ENCODE assay signal across 8 cellular contexts in genomic region chr4:39469429-39470077, GRCh38. TPM values are rescaled to one million over a fixed set of nuclear protein-coding genes. Genes with fewer than 3 reads are reported as not detected.
DNase-seq lines count a peak whose midpoint lies in the region; ATAC-seq and TF ChIP-seq lines count a peak whose summit lies in the region.

No MANE protein-coding gene starts in this region.

- H3K4me1 Mint-ChIP-seq in type B pancreatic cell (ENCODE audit: unreplicated experiment): peaks cover 15% of the 10 kb centered on the region

- peak overlapping the region; percentile 84 for H3K27ac ChIP-seq in SK-N-MC

- H3K4me3 Mint-ChIP-seq in type B pancreatic cell: no peak overlapping the region

- peaks cover 6% of the 10 kb centered on the region for H3K36me3 Mint-ChIP-seq in type B pancreatic cell

- peak overlapping the region; percentile 75 for H3K9ac ChIP-seq in SK-N-MC (ENCODE audit: insufficient read length)

- DNase-seq in A172 (ENCODE audit: low spot score) (peak; percentile 87), GM06990 (ENCODE audit: extremely low read depth, insufficient read length) (peak; percentile 69), NB4 (ENCODE audit: low read depth) (peak; percentile 91), SK-N-MC (ENCODE audit: low read depth, low spot score) (peak; percentile 88), medulla oblongata (ENCODE audit: extremely low spot score) (peak; percentile 93), type B pancreatic cell (ENCODE audit: extremely low spot score, unreplicated experiment) (no peak)
- peak; percentile 1 for DNase-seq in effector CD8-positive, alpha-beta T cell (lab: John Stamatoyannopoulos, UW)

- peak overlapping the region; percentile 91 for H3K27ac Mint-ChIP-seq in type B pancreatic cell

- peak; percentile 80 for ATAC-seq in HG02571 (IDR thresholded peaks at IDR 0.05; ENCODE audit: unreplicated experiment)

- no peaks in the 10 kb centered on the region for H3K9me3 Mint-ChIP-seq in type B pancreatic cell

- TF ChIP-seq POLR2A in NB4 (IDR thresholded peaks at IDR 0.05; ENCODE audit: extremely low read depth, insufficient read length): no peak

- no peaks in the 10 kb centered on the region for H3K27me3 ChIP-seq in GM06990 (replicated peaks; ENCODE audit: control insufficient read depth, insufficient read depth, low read length)

- TF ChIP-seq CTCF in GM06990 (IDR thresholded peaks at IDR 0.05; ENCODE audit: insufficient read depth, low read length, poor library complexity, severe bottlenecking): peak; percentile 67
- TF ChIP-seq CTCF in NB4 (IDR thresholded peaks at IDR 0.05; ENCODE audit: low read depth, low read length): peak; percentile 89
- peak; percentile 97 for TF ChIP-seq CTCF in type B pancreatic cell (conservative IDR thresholded peaks at IDR 0.05)

- H3K36me3 ChIP-seq in GM06990 (ENCODE audit: control insufficient read depth, insufficient read depth, low read length): peaks cover 4% of the 10 kb centered on the region; the same call in 1 of the 2 replicates
- H3K36me3 ChIP-seq in SK-N-MC (ENCODE audit: insufficient read depth, low read length): peaks cover 48% of the 10 kb centered on the region

- H3K4me3 ChIP-seq in GM06990 (replicated peaks; ENCODE audit: low read depth, low read length) (no peak overlapping the region), NB4 (ENCODE audit: low read depth, low read length) (peak overlapping the region; percentile 44), SK-N-MC (no peak overlapping the region)

- H3K27me3 Mint-ChIP-seq in type B pancreatic cell: no peaks in the 10 kb centered on the region

- H3K9me3 ChIP-seq in SK-N-MC (ENCODE audit: low read depth, low read length): no peaks in the 10 kb centered on the region

RNA-seq across cellular contexts. Expression of gene LIAS, which starts 10.7 kb away (rescaled TPM):
- 9.2 and 12.5 TPM in 2 replicates for total RNA-seq in A172 (2014; rRNA removed; shearing (Covaris generic))
- 21.0 and 22.0 TPM in 2 replicates for total RNA-seq in type B pancreatic cell (ENCODE audit: low replicate concordance)

RNA-seq across cellular contexts. Expression of gene RPL9, which starts 10.8 kb away (rescaled TPM):
- 1,323 and 3,007 TPM in 2 replicates for total RNA-seq in A172 (2014; rRNA removed; shearing (Covaris generic))
- total RNA-seq in type B pancreatic cell (ENCODE audit: low replicate concordance): 1,623 and 1,887 TPM in 2 replicates

RNA-seq across cellular contexts. Expression of gene UGDH, which starts 57.7 kb away (rescaled TPM):
- 71.1 and 82.8 TPM in 2 replicates for total RNA-seq in A172 (2014; rRNA removed; shearing (Covaris generic))
- 124 and 128 TPM in 2 replicates for total RNA-seq in type B pancreatic cell (ENCODE audit: low replicate concordance)
